ENCODE assay signal across 1 cellular context in genomic region chr12:46567667-46568066, GRCh38.
TF ChIP-seq lines count a peak whose summit lies in the region.

No MANE protein-coding gene starts in this region.

TF ChIP-seq in K562, 482 proteins besides CTCF, POLR2A, EP300 and RAD21 (continued from another document):
- no peak for TF ChIP-seq PBX2 (CRISPR knock-in tag; IDR thresholded peaks at IDR 0.05; ENCODE audit: low read depth)
- peak; percentile 48; the same call in 1 of the 2 replicates for TF ChIP-seq PBX2 (tag; conservative IDR thresholded peaks at IDR 0.05; ENCODE audit: low read depth)
- TF ChIP-seq PKNOX1 (IDR thresholded peaks at IDR 0.05): peak; percentile 81
- TF ChIP-seq ZNF384 (IDR thresholded peaks at IDR 0.05; ENCODE audit: low read depth, low read length): peak; percentile 52; the same call in 1 of the 2 replicates
- TF ChIP-seq TRIM28 (IDR thresholded peaks at IDR 0.05): peak; percentile 82; the same call in 1 of the 2 replicates
